In the genomic region with DNA sequence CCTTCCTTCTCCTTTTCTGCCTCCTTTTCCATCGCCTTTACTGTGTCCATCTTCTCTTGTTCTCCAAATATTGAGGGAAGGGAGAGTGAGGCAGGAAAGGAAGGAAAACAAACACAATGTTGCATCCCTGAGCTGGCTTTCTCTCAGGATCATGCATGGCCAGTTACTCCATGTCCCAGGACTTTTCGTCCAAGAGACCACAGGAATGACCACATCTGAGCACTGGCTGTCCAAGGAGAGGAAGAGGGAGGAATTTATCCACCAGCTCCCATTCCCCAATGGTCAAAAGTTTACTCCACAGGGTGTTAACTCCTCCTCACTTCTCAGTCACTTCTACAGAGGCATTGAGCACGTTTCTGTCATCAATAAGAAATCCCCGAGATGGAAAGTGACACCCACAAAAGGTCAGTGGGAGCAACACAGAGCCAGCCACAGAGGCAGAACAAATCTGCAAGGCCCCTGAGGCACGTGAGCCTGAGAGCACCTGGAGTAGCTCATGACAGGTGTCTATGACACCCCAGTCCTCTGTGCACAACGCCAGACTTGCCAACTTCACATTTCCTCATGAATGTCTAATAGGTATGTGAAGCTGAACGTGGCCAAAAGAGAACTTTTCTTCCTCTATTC, we compare ENCODE assay signal across 15 cellular contexts.
DNase-seq lines count a peak whose midpoint lies in the region; ATAC-seq and TF ChIP-seq lines count a peak whose summit lies in the region.
"Had no signal": no experiment of that assay in that cellular context is flagged by ENCODE, and none has a peak within 500 bp of the region (broad histone marks: within the 10 kb centered on the region; RNA-seq: fewer than 3 reads in every experiment).

No MANE protein-coding gene starts in this region.

- no peak for TF ChIP-seq CTCF in astrocyte of the cerebellum (IDR thresholded peaks at IDR 0.05; ENCODE audit: low read depth, low read length, missing control alignments)

- ATAC-seq in GM18511 (IDR thresholded peaks at IDR 0.05; ENCODE audit: unreplicated experiment) (peak; percentile 85), HG02678 (IDR thresholded peaks at IDR 0.05; ENCODE audit: unreplicated experiment) (peak; percentile 54)
- ATAC-seq: activated naive CD4-positive, alpha-beta T cell treated with anti-CD3 and anti-CD28 coated beads, Interleukin-2, amount 50 U/mL, for 72 hours had no signal

- no peak overlapping the region for H3K4me3 ChIP-seq in astrocyte of the cerebellum (ENCODE audit: low read depth, low read length)

- in situ Hi-C loops in astrocyte of the cerebellum (cut with HindIII; ENCODE audit: low sequenced_read_pairs): no loop called here

- DNase-seq in astrocyte of the cerebellum (ENCODE audit: low read depth) (peak; percentile 45), renal cortical epithelial cell (ENCODE audit: low read depth) (peak; percentile 59), DMS153 (lab: John Stamatoyannopoulos, UW) (no peak), HPDE6-E6E7 (ENCODE audit: extremely low spot score) (no peak)
- DNase-seq in stimulated activated CD4-positive, alpha-beta T cell treated with anti-CD3 and anti-CD28 coated beads, Interleukin-2, amount 100 ng/mL, for 48 hours: no peak
- no peak for DNase-seq in activated CD8-positive, alpha-beta memory T cell treated with anti-CD3 and anti-CD28 coated beads, Interleukin-2, amount 50 U/mL, for 48 hours
- DNase-seq: activated CD4-positive, alpha-beta T cell treated with anti-CD3 and anti-CD28 coated beads for 4 hours; activated T-cell treated with anti-CD3 and anti-CD28 coated beads for 4 hours; AML-193; NCI-H1105 treated with DMSO at 0.1 percent for 48 hours; SHP77; stimulated activated naive CD4-positive, alpha-beta T cell had no signal

Comparison
In these comparisons a context has a peak if more than half of its experiments do, and no peak if none do; other contexts are left out.
1. DNase-seq: peak in astrocyte of the cerebellum (single experiment) and renal cortical epithelial cell (single experiment); none in DMS153 (single experiment), stimulated activated CD4-positive, alpha-beta T cell treated with anti-CD3 and anti-CD28 coated beads, Interleukin-2, amount 100 ng/mL, for 48 hours (0 of 2), activated CD8-positive, alpha-beta memory T cell treated with anti-CD3 and anti-CD28 coated beads, Interleukin-2, amount 50 U/mL, for 48 hours (single experiment) and HPDE6-E6E7 (single experiment).